In genomic region chr17:44602390-44602789, GRCh38 we compare ENCODE assay signal across 1 cellular context.
TF ChIP-seq lines count a peak whose summit lies in the region.

No MANE protein-coding gene starts in this region.

TF ChIP-seq in IMR-90, 13 proteins besides CTCF, POLR2A, EP300 and RAD21:
- TF ChIP-seq MAFK (IDR thresholded peaks at IDR 0.05; ENCODE audit: low read depth, low read length) (no peak), RCOR1 (IDR thresholded peaks at IDR 0.05; ENCODE audit: insufficient replicate concordance, low read length) (no peak), MXI1 (IDR thresholded peaks at IDR 0.05; ENCODE audit: borderline replicate concordance, low read depth, low read length) (no peak), SMC3 (IDR thresholded peaks at IDR 0.05; ENCODE audit: low read depth, low read length) (no peak), ELK1 (IDR thresholded peaks at IDR 0.05; ENCODE audit: borderline replicate concordance, low read depth, low read length) (no peak), CEBPB (IDR thresholded peaks at IDR 0.05; ENCODE audit: low read depth, low read length) (no peak), FOS (IDR thresholded peaks at IDR 0.05; ENCODE audit: low read depth, low read length) (no peak), RFX5 (IDR thresholded peaks at IDR 0.05; ENCODE audit: low read depth, low read length) (no peak), USF2 (IDR thresholded peaks at IDR 0.05; ENCODE audit: low read depth, low read length) (no peak), NFE2L2 (IDR thresholded peaks at IDR 0.05; ENCODE audit: low read depth, low read length) (no peak), CHD1 (IDR thresholded peaks at IDR 0.05; ENCODE audit: low read depth, low read length) (no peak), BHLHE40 (IDR thresholded peaks at IDR 0.05; ENCODE audit: low read depth, low read length) (no peak), MAZ (IDR thresholded peaks at IDR 0.05; ENCODE audit: borderline replicate concordance, low read depth, low read length) (no peak)
